Comparison of ENCODE assay signal across 8 cellular contexts in genomic region chr1:220776725-220777326, GRCh38. TPM values are rescaled to one million over a fixed set of nuclear protein-coding genes. Genes with fewer than 3 reads are reported as not detected.
A peak's percentile ranks its signal among the peaks of the same experiment; 100 is the strongest.
DNase-seq lines count a peak whose midpoint lies in the region; ATAC-seq and TF ChIP-seq lines count a peak whose summit lies in the region.

No MANE protein-coding gene starts in this region.

- H3K27me3 ChIP-seq in AG04450 (ENCODE audit: control insufficient read depth, insufficient read depth, low read length) (no peaks in the 10 kb centered on the region), breast epithelium (no peaks in the 10 kb centered on the region)

- H3K4me1 ChIP-seq in breast epithelium = no peaks in the 10 kb centered on the region

- CTCF ChIA-PET in AG04450 (lab: Charles Lee) = interaction anchor here (0.6 to 4.4 kb wide), 41 partner anchors 8 to 591 kb away, joined by 3 to 56 read pairs (median 4); partner anchors contain the start of genes C1orf115 and MTARC1

- H3K9me3 ChIP-seq in AG04450 (ENCODE audit: control insufficient read depth, insufficient read depth, low read length) = no peaks in the 10 kb centered on the region
- H3K9me3 ChIP-seq in breast epithelium = no peaks in the 10 kb centered on the region

- intact Hi-C loops in breast epithelium (cut with DNase I; ENCODE audit: low total_unique reads) = no loop called here

- TF ChIP-seq CTCF in AG04450 (IDR thresholded peaks at IDR 0.05; ENCODE audit: low read depth, low read length) (peak; percentile 95), VCaP (conservative IDR thresholded peaks at IDR 0.05) (peak; percentile 90), breast epithelium (IDR thresholded peaks at IDR 0.05) (peak in 2 of 3 donors; percentile 76 to 82)

- DNase-seq in AG04450 (ENCODE audit: low read depth, low spot score) = peak; percentile 33
- peak; percentile 35 for DNase-seq in NCI-H2029 treated with DMSO at 0.1 percent for 48 hours (lab: John Stamatoyannopoulos, UW)
- peak; percentile 47 to 81 for DNase-seq in breast epithelium (ENCODE audit: low spot score in 2 of 2)
- DNase-seq in kidney glomerular epithelial cell (lab: John Stamatoyannopoulos, UW) = peak; percentile 71
- peak; percentile 33 for DNase-seq in stimulated activated CD4-positive, alpha-beta T cell treated with anti-CD3 and anti-CD28 coated beads, Interleukin-2, amount 100 ng/mL, for 4 hours (ENCODE audit: low read depth)

- no peaks in the 10 kb centered on the region for H3K36me3 ChIP-seq in breast epithelium

- H3K4me3 ChIP-seq in AG04450 (ENCODE audit: low read depth, low read length) = no peak overlapping the region
- no peak overlapping the region for H3K4me3 ChIP-seq in breast epithelium

- H3K27ac ChIP-seq in AG04450 (ENCODE audit: low read depth, low read length) = no peak overlapping the region
- H3K27ac ChIP-seq in VCaP = no peak overlapping the region
- no peak overlapping the region for H3K27ac ChIP-seq in breast epithelium

- ATAC-seq in GM18505 (IDR thresholded peaks at IDR 0.05; ENCODE audit: unreplicated experiment) = peak; percentile 76
- ATAC-seq in HG02943 (IDR thresholded peaks at IDR 0.05; ENCODE audit: low read depth, unreplicated experiment) = peak; percentile 85

- no peak for TF ChIP-seq POLR2A in GM18505 (IDR thresholded peaks at IDR 0.05; ENCODE audit: borderline replicate concordance, extremely low read depth, insufficient read depth, insufficient read length)
- TF ChIP-seq POLR2A in breast epithelium (IDR thresholded peaks at IDR 0.05) = no peak

- POLR2A ChIA-PET in AG04450 (lab: Yijun Ruan, JAX) = no interaction called here

RNA-seq across cellular contexts. Expression of gene MTARC1, which starts 9.9 kb away (rescaled TPM):
- 2.1 and 2.6 TPM in 2 replicates for polyA plus RNA-seq in AG04450 (2011; rRNA removed)
- 1.1 and 2.0 TPM in 2 replicates for polyA minus RNA-seq in AG04450 (2011; rRNA and poly(A)+ RNA removed)
- total RNA-seq in breast epithelium = 100 to 1,000 TPM in 1 of 3 donors, 10 to 100 TPM in 2; 32.1 to 133 (median 47.9) TPM

RNA-seq across cellular contexts. Expression of gene MTARC2, which starts 28.7 kb away (rescaled TPM):
- polyA plus RNA-seq in AG04450 (2011; rRNA removed) = 2.8 and 2.9 TPM in 2 replicates
- 1.1 and 1.3 TPM in 2 replicates for polyA minus RNA-seq in AG04450 (2011; rRNA and poly(A)+ RNA removed)
- total RNA-seq in breast epithelium = 10 to 100 TPM; 11.7 to 18.4 (median 15.8) TPM
